ENCODE assay signal across 13 cellular contexts in genomic region chr12:117143008-117143532, GRCh38. TPM values are rescaled to one million over a fixed set of nuclear protein-coding genes. Genes with fewer than 3 reads are reported as not detected.
DNase-seq lines count a peak whose midpoint lies in the region; ATAC-seq, FAIRE-seq and TF ChIP-seq lines count a peak whose summit lies in the region.
"Had no signal": no experiment of that assay in that cellular context is flagged by ENCODE, and none has a peak within 500 bp of the region (broad histone marks: within the 10 kb centered on the region; RNA-seq: fewer than 3 reads in every experiment).

No MANE protein-coding gene starts in this region.

- H3K9me3 ChIP-seq in upper lobe of right lung = no peaks in the 10 kb centered on the region
- H3K9me3 ChIP-seq: Peyer's patch had no signal

- H3K27ac Mint-ChIP-seq in activated T-cell treated with anti-CD3 and anti-CD28 coated beads, Interleukin-2, amount 50 U/mL, for 24 hours = peak overlapping the region; percentile 73
- H3K27ac Mint-ChIP-seq: neural progenitor cell had no signal

- no peaks in the 10 kb centered on the region for H3K9me3 Mint-ChIP-seq in activated T-cell treated with anti-CD3 and anti-CD28 coated beads, Interleukin-2, amount 50 U/mL, for 24 hours
- H3K9me3 Mint-ChIP-seq: activated naive CD4-positive, alpha-beta T cell treated with anti-CD3 and anti-CD28 coated beads, Interleukin-2, amount 50 U/mL, for 72 hours; neural progenitor cell had no signal

- peak; percentile 65 for FAIRE-seq in islet of Langerhans (lab: Jason Lieb, UNC)

- intact Hi-C loops in upper lobe of right lung (cut with DNase I) = no loop called here

- H3K27me3 Mint-ChIP-seq in activated T-cell treated with anti-CD3 and anti-CD28 coated beads, Interleukin-2, amount 50 U/mL, for 24 hours = no peaks in the 10 kb centered on the region

- H3K36me3 Mint-ChIP-seq in activated T-cell treated with anti-CD3 and anti-CD28 coated beads, Interleukin-2, amount 50 U/mL, for 24 hours (ENCODE audit: low read depth) = peaks cover 55% of the 10 kb centered on the region

- H3K4me1 ChIP-seq in upper lobe of right lung = peaks cover 12% of the 10 kb centered on the region
- H3K4me1 ChIP-seq: neural progenitor cell, Peyer's patch had no signal

- TF ChIP-seq CTCF in upper lobe of right lung (IDR thresholded peaks at IDR 0.05) = no peak

- H3K4me3 ChIP-seq in upper lobe of right lung = no peak overlapping the region
- H3K4me3 ChIP-seq: neural progenitor cell, Peyer's patch had no signal

- H3K27ac ChIP-seq in upper lobe of right lung = peak overlapping the region; percentile 12
- H3K27ac ChIP-seq: neural progenitor cell, Peyer's patch had no signal

- no peak for DNase-seq in activated T-cell treated with anti-CD3 and anti-CD28 coated beads, Interleukin-2, amount 50 U/mL, for 24 hours
- no peak for DNase-seq in activated T-cell treated with anti-CD3 and anti-CD28 coated beads for 4 hours
- peak; percentile 92 for DNase-seq in NCI-H69 (lab: John Stamatoyannopoulos, UW)
- no peak for DNase-seq in upper lobe of right lung
- DNase-seq in G401 (ENCODE audit: low spot score) = no peak
- no peak for DNase-seq in NCI-H1048 (lab: John Stamatoyannopoulos, UW)
- DNase-seq: activated CD4-positive, alpha-beta T cell treated with anti-CD3 and anti-CD28 coated beads for 1 hour; Karpas-422; Peyer's patch had no signal

- H3K27me3 ChIP-seq in upper lobe of right lung = no peaks in the 10 kb centered on the region
- H3K27me3 ChIP-seq: neural progenitor cell, Peyer's patch had no signal

- H3K36me3 ChIP-seq in upper lobe of right lung = peaks cover 29% of the 10 kb centered on the region
- H3K36me3 ChIP-seq: neural progenitor cell had no signal

- in situ Hi-C loops in G401 (cut with HindIII; ENCODE audit: low sequenced_read_pairs) = no loop called here

- ATAC-seq in upper lobe of right lung = peak; percentile 62
- no peak for ATAC-seq in GM21515 (IDR thresholded peaks at IDR 0.05; ENCODE audit: unreplicated experiment)

- no peak overlapping the region for H3K4me3 Mint-ChIP-seq in activated T-cell treated with anti-CD3 and anti-CD28 coated beads, Interleukin-2, amount 50 U/mL, for 24 hours
- H3K4me3 Mint-ChIP-seq: neural progenitor cell had no signal

- H3K4me1 Mint-ChIP-seq in activated T-cell treated with anti-CD3 and anti-CD28 coated beads, Interleukin-2, amount 50 U/mL, for 24 hours (ENCODE audit: low read depth) = peaks cover 12% of the 10 kb centered on the region

RNA-seq across cellular contexts. Expression of gene TESC, which starts 43.9 kb away (rescaled TPM):
- total RNA-seq in upper lobe of right lung = 10.3 TPM
- total RNA-seq in G401 (2014; rRNA removed; shearing (Covaris generic)) = 10.3 and 14.2 TPM in 2 replicates

RNA-seq across cellular contexts. Expression of gene FBXO21, which starts 47.2 kb away (rescaled TPM):
- 41.4 TPM for total RNA-seq in upper lobe of right lung
- 43.5 and 58.9 TPM in 2 replicates for total RNA-seq in G401 (2014; rRNA removed; shearing (Covaris generic))
